Comparison of ENCODE assay signal across 8 cellular contexts in genomic region chr5:170937914-170938313, GRCh38.
"Had no signal": no experiment of that assay in that cellular context is flagged by ENCODE, and none has a peak within 500 bp of the region (broad histone marks: within the 10 kb centered on the region; RNA-seq: fewer than 3 reads in every experiment).

No MANE protein-coding gene starts in this region.

- ATAC-seq: GM23338, K562 had no signal

- H3K27ac Mint-ChIP-seq: GM23338, H9 had no signal

- DNase-seq: H9, HCEC 1CT, IMR-90 had no signal

- H3K4me1 Mint-ChIP-seq: GM23338 had no signal

- H3K4me3 Mint-ChIP-seq: GM23338, H9 had no signal

- H3K4me2 ChIP-seq: GM23338 had no signal

- H3K4me3 ChIP-seq: GM23338, K562 had no signal

- H3K9me3 Mint-ChIP-seq: GM23338 had no signal

- FAIRE-seq: H1, H54, K562 had no signal

- H3K27ac ChIP-seq: HL-60 had no signal

- H2AFZ ChIP-seq: GM23338 had no signal
